In the genomic region with DNA sequence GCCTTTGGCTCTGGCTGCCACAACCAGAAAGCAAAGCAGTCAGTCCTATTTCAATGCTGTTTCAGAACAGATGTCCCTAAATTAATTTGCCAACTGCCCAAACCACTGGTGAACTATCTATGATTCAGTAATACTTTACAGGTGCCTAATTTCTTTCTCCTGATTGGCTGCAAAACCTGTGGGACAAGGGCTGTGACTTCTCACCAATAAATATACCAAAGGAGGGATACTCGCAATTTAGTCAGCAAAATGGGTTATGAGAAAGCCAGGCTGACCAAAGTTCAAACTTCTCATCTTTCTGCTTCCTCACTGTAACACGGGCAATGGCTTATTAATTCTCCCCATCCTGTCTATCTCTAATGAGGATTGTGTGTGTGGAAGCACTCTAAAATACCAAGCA, we compare ENCODE assay signal across 10 cellular contexts. TPM values are rescaled to one million over a fixed set of nuclear protein-coding genes. Genes with fewer than 3 reads are reported as not detected.
"Had no signal": no experiment of that assay in that cellular context is flagged by ENCODE, and none has a peak within 500 bp of the region (broad histone marks: within the 10 kb centered on the region; RNA-seq: fewer than 3 reads in every experiment).

No MANE protein-coding gene starts in this region.

- H3K9me3 Mint-ChIP-seq: activated CD4-positive, alpha-beta memory T cell treated with anti-CD3 and anti-CD28 coated beads for 36 hours; naive B cell had no signal

- H3K27me3 Mint-ChIP-seq: activated CD4-positive, alpha-beta memory T cell treated with anti-CD3 and anti-CD28 coated beads for 36 hours; naive B cell had no signal

- H3K4me1 ChIP-seq: parathyroid adenoma had no signal

- H2AFZ ChIP-seq: parathyroid adenoma had no signal

- H3K4me3 ChIP-seq: cardiac muscle cell, lower lobe of right lung, skin epidermis had no signal

- H3K9ac ChIP-seq: parathyroid adenoma had no signal

- H3K27ac Mint-ChIP-seq: activated CD4-positive, alpha-beta memory T cell treated with anti-CD3 and anti-CD28 coated beads for 36 hours; naive B cell had no signal

- DNase-seq: activated gamma-delta T cell, lower lobe of right lung had no signal

- H3K27me3 ChIP-seq: cardiac muscle cell had no signal

- H3K79me2 ChIP-seq: parathyroid adenoma had no signal

- H3K27ac ChIP-seq: cardiac muscle cell, lower lobe of right lung, parathyroid adenoma had no signal

- H3K4me3 Mint-ChIP-seq: activated CD4-positive, alpha-beta memory T cell treated with anti-CD3 and anti-CD28 coated beads for 36 hours; naive B cell had no signal

- H3K9me3 ChIP-seq: lower lobe of right lung had no signal

RNA-seq across cellular contexts. Expression of a gene that starts 14.4 kb away (rescaled TPM):
- total RNA-seq: glomerular endothelial cell had no signal

RNA-seq across cellular contexts. Expression of a gene that starts 36.4 kb away (rescaled TPM):
- total RNA-seq: activated CD4-positive, alpha-beta memory T cell treated with anti-CD3 and anti-CD28 coated beads for 36 hours; astrocyte; glomerular endothelial cell; renal cortical epithelial cell had no signal
